ENCODE assay signal across 11 cellular contexts in genomic region chr6:106082735-106083398, GRCh38. TPM values are rescaled to one million over a fixed set of nuclear protein-coding genes. Genes with fewer than 3 reads are reported as not detected.
DNase-seq lines count a peak whose midpoint lies in the region; ATAC-seq and TF ChIP-seq lines count a peak whose summit lies in the region.
"Had no signal": no experiment of that assay in that cellular context is flagged by ENCODE, and none has a peak within 500 bp of the region (broad histone marks: within the 10 kb centered on the region; RNA-seq: fewer than 3 reads in every experiment).

No MANE protein-coding gene starts in this region.

- H3K27me3 ChIP-seq in AG04450 (ENCODE audit: control insufficient read depth, insufficient read depth, low read length) (no peaks in the 10 kb centered on the region), upper lobe of left lung (no peaks in the 10 kb centered on the region)

- H3K9me3 ChIP-seq in AG04450 (ENCODE audit: control insufficient read depth, insufficient read depth, low read length) = no peaks in the 10 kb centered on the region; the same call in 1 of the 2 replicates
- H3K9me3 ChIP-seq in upper lobe of left lung = no peaks in the 10 kb centered on the region

- no peak for ATAC-seq in HG02870 (IDR thresholded peaks at IDR 0.05; ENCODE audit: unreplicated experiment)
- ATAC-seq in upper lobe of left lung (ENCODE audit: low FRiP score in 2 of 2) = no peak

- POLR2A ChIA-PET in AG04450 (lab: Yijun Ruan, JAX) = interaction anchor here (0.7 kb wide), 1 partner anchor 13 kb away, joined by 3 read pairs; no protein-coding TSS in a partner anchor

- H3K36me3 ChIP-seq in upper lobe of left lung = no peaks in the 10 kb centered on the region

- DNase-seq in AG04450 (ENCODE audit: low read depth, low spot score) = no peak
- peak; percentile 95 for DNase-seq in ELR (ENCODE audit: low read depth)
- peak; percentile 43 to 46 for DNase-seq in activated T-cell treated with anti-CD3 and anti-CD28 coated beads, Interleukin-2, amount 50 U/mL, for 48 hours
- DNase-seq in fibroblast of villous mesenchyme (ENCODE audit: low read depth) = peak; percentile 65
- no peak for DNase-seq in NCI-H2107 treated with DMSO at 0.1 percent for 48 hours (lab: John Stamatoyannopoulos, UW; ENCODE audit: unreplicated experiment)
- DNase-seq in upper lobe of left lung = no peak
- no peak for DNase-seq in central memory CD4-positive, alpha-beta T cell
- DNase-seq: DMS153, Kasumi-1, NCI-H510A treated with DMSO at 0.1 percent for 48 hours had no signal

- TF ChIP-seq EP300 in upper lobe of left lung (IDR thresholded peaks at IDR 0.05) = no peak

- H3K4me3 ChIP-seq in AG04450 (ENCODE audit: low read depth, low read length) = no peak overlapping the region
- H3K4me3 ChIP-seq in fibroblast of villous mesenchyme (ENCODE audit: low read depth, low read length) = no peak overlapping the region
- no peak overlapping the region for H3K4me3 ChIP-seq in upper lobe of left lung

- TF ChIP-seq CTCF in AG04450 (IDR thresholded peaks at IDR 0.05; ENCODE audit: low read depth, low read length) = no peak
- no peak for TF ChIP-seq CTCF in fibroblast of villous mesenchyme (IDR thresholded peaks at IDR 0.05; ENCODE audit: insufficient read depth, low read depth, low read length)
- TF ChIP-seq CTCF in upper lobe of left lung (IDR thresholded peaks at IDR 0.05) = peak in 1 of 6 experiments; percentile 3

- 74 to 75% methylated on average over 6 of the region's 6 CpGs for WGBS in upper lobe of left lung, 2 donors

- H3K27ac ChIP-seq in AG04450 (ENCODE audit: low read depth, low read length) = peak overlapping the region; percentile 55
- no peak overlapping the region for H3K27ac ChIP-seq in upper lobe of left lung

- H3K4me1 ChIP-seq in upper lobe of left lung = peaks cover 19 to 36% (median 31%) of the 10 kb centered on the region in 4 donors

- CTCF ChIA-PET in AG04450 (lab: Charles Lee) = interaction anchor here (0.7 kb wide), 1 partner anchor 140 kb away, joined by 3 read pairs; no protein-coding TSS in a partner anchor

- TF ChIP-seq POLR2A in upper lobe of left lung (IDR thresholded peaks at IDR 0.05) = no peak

RNA-seq across cellular contexts. Expression of gene PRDM1, which starts 3.3 kb away (rescaled TPM):
- 3.4 and 3.7 TPM in 2 replicates for polyA plus RNA-seq in AG04450 (2011; rRNA removed)
- 9.1 TPM in 2 replicates for polyA minus RNA-seq in AG04450 (2011; rRNA and poly(A)+ RNA removed)
- total RNA-seq in fibroblast of villous mesenchyme (29.6 and 39.7 TPM in 2 replicates), upper lobe of left lung (10 to 100 TPM in 5 of 6 donors, 1 to 10 TPM in 1; 6.2 to 32.2 (median 12.9) TPM)

Comparison
In these comparisons a context has a peak if more than half of its experiments do, and no peak if none do; other contexts are left out.
1. DNase-seq: peak in ELR (single experiment), activated T-cell treated with anti-CD3 and anti-CD28 coated beads, Interleukin-2, amount 50 U/mL, for 48 hours (2 of 2) and fibroblast of villous mesenchyme (single experiment); none in AG04450 (single experiment), NCI-H2107 treated with DMSO at 0.1 percent for 48 hours (single experiment), upper lobe of left lung (0 of 2) and central memory CD4-positive, alpha-beta T cell (single experiment).